1 cellular context compared by ENCODE assay signal in genomic region chr6:7152467-7152866, GRCh38.
TF ChIP-seq lines count a peak whose summit lies in the region.

No MANE protein-coding gene starts in this region.

TF ChIP-seq in HepG2, 621 proteins besides CTCF, POLR2A, EP300 and RAD21 (continued from another document):
- TF ChIP-seq CSRNP2 (CRISPR knock-in tag; conservative IDR thresholded peaks at IDR 0.05; ENCODE audit: low read depth), result no peak
